1 cellular context compared by ENCODE assay signal in the genomic region with DNA sequence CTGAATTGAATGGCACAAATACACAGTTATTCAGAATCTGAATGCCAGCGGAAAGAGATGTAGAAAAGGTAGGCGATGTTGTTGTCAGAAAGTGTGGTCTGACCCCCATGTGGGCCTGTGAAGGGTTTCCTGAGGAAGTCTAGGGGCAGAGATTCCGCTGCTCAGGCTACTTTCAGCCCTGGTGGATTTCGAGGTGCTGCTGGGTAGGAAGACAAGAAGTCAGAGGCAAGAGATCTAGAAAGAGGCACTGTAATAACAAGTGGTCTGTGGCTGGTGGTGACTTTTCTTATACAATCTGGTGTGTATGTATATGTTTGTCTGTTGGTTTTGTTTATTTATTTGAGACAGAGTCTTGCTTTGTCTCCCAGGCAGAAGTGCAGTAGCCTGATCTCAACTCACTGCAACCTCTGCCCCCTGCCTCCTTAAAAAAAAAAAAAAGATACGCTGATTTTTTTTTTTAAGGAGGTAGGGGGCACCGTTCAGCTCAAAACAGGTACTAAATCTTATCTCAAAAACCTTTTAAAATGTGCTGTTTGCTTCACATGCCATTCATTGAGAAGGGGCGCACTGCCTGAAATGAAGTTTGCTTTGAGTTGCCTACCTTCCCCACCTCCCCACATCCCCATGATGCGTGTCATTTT.
TF ChIP-seq lines count a peak whose summit lies in the region.

No MANE protein-coding gene starts in this region.

TF ChIP-seq in K562, 482 proteins besides CTCF, POLR2A, EP300 and RAD21:
- TF ChIP-seq, protein P1, sequence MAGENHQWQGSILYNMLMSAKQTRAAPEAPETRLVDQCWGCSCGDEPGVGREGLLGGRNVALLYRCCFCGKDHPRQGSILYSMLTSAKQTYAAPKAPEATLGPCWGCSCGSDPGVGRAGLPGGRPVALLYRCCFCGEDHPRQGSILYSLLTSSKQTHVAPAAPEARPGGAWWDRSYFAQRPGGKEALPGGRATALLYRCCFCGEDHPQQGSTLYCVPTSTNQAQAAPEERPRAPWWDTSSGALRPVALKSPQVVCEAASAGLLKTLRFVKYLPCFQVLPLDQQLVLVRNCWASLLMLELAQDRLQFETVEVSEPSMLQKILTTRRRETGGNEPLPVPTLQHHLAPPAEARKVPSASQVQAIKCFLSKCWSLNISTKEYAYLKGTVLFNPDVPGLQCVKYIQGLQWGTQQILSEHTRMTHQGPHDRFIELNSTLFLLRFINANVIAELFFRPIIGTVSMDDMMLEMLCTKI (IDR thresholded peaks at IDR 0.05; ENCODE audit: partially characterized antibody): no peak
- no peak for TF ChIP-seq ZNF3 (CRISPR knock-in tag; IDR thresholded peaks at IDR 0.05)
- TF ChIP-seq ZNF384 (IDR thresholded peaks at IDR 0.05; ENCODE audit: low read depth, low read length): peak; percentile 87
